Comparison of ENCODE assay signal across 10 cellular contexts in genomic region chr19:40804783-40805242, GRCh38. TPM values are rescaled to one million over a fixed set of nuclear protein-coding genes. Genes with fewer than 3 reads are reported as not detected.
DNase-seq lines count a peak whose midpoint lies in the region; TF ChIP-seq lines count a peak whose summit lies in the region.
"Had no signal": no experiment of that assay in that cellular context is flagged by ENCODE, and none has a peak within 500 bp of the region (broad histone marks: within the 10 kb centered on the region; RNA-seq: fewer than 3 reads in every experiment).

No MANE protein-coding gene starts in this region.

- H3K9me3 Mint-ChIP-seq in activated T-helper 2 cell treated with anti-CD3 and anti-CD28 coated beads, Interferon-gamma antibody, Interleukin-2, Interleukin-4, amounts not matched to agents 10 μg/mL and 5 μg/mL and 100 μg/mL, durations not matched to agents 14 hours and 24 hours and 36 hours: no peaks in the 10 kb centered on the region

- peaks cover 75% of the 10 kb centered on the region for H3K4me1 Mint-ChIP-seq in activated T-helper 2 cell treated with anti-CD3 and anti-CD28 coated beads, Interferon-gamma antibody, Interleukin-2, Interleukin-4, amounts not matched to agents 10 μg/mL and 5 μg/mL and 100 μg/mL, durations not matched to agents 14 hours and 24 hours and 36 hours (ENCODE audit: low read depth)

- H3K9me2 ChIP-seq in hepatocyte (replicated peaks; ENCODE audit: insufficient read depth): no peaks in the 10 kb centered on the region

- H3K4me3 Mint-ChIP-seq in activated T-helper 2 cell treated with anti-CD3 and anti-CD28 coated beads, Interferon-gamma antibody, Interleukin-2, Interleukin-4, amounts not matched to agents 10 μg/mL and 5 μg/mL and 100 μg/mL, durations not matched to agents 14 hours and 24 hours and 36 hours (ENCODE audit: low read depth): peak overlapping the region; percentile 35

- H3K27me3 Mint-ChIP-seq in activated T-helper 2 cell treated with anti-CD3 and anti-CD28 coated beads, Interferon-gamma antibody, Interleukin-2, Interleukin-4, amounts not matched to agents 10 μg/mL and 5 μg/mL and 100 μg/mL, durations not matched to agents 14 hours and 24 hours and 36 hours (ENCODE audit: low read depth): no peaks in the 10 kb centered on the region

- H3K27me3 ChIP-seq in hepatocyte: no peaks in the 10 kb centered on the region
- H3K27me3 ChIP-seq in stomach: no peaks in the 10 kb centered on the region

- peaks cover 79% of the 10 kb centered on the region for H3K36me3 Mint-ChIP-seq in activated T-helper 2 cell treated with anti-CD3 and anti-CD28 coated beads, Interferon-gamma antibody, Interleukin-2, Interleukin-4, amounts not matched to agents 10 μg/mL and 5 μg/mL and 100 μg/mL, durations not matched to agents 14 hours and 24 hours and 36 hours (ENCODE audit: low read depth)

- no peak overlapping the region for H2AFZ ChIP-seq in hepatocyte

- H3K9me3 ChIP-seq in hepatocyte (ENCODE audit: low read depth): no peaks in the 10 kb centered on the region
- H3K9me3 ChIP-seq in stomach: no peaks in the 10 kb centered on the region

- H3K4me1 ChIP-seq in hepatocyte (ENCODE audit: insufficient read depth): peaks cover 63% of the 10 kb centered on the region
- peaks cover 79 to 99% (median 96%) of the 10 kb centered on the region in 4 donors for H3K4me1 ChIP-seq in stomach

- H3K27ac ChIP-seq in hepatocyte (peak overlapping the region; percentile 76), stomach (peak overlapping the region; percentile 73 to 99 (median 95))

- no peaks in the 10 kb centered on the region for H3K36me3 ChIP-seq in hepatocyte (replicated peaks; ENCODE audit: insufficient read depth, low read depth)
- H3K36me3 ChIP-seq in stomach: peaks cover 27 to 46% (median 43%) of the 10 kb centered on the region in 4 donors

- peak overlapping the region; percentile 82 for H3K27ac Mint-ChIP-seq in activated T-helper 2 cell treated with anti-CD3 and anti-CD28 coated beads, Interferon-gamma antibody, Interleukin-2, Interleukin-4, amounts not matched to agents 10 μg/mL and 5 μg/mL and 100 μg/mL, durations not matched to agents 14 hours and 24 hours and 36 hours

- no peak for TF ChIP-seq CTCF in hepatocyte (IDR thresholded peaks at IDR 0.05; ENCODE audit: poor library complexity)
- TF ChIP-seq CTCF in stomach (IDR thresholded peaks at IDR 0.05): no peak

- H3K4me2 ChIP-seq in hepatocyte: peak overlapping the region; percentile 98

- 85% methylated on average over 7 of the region's 7 CpGs for WGBS in hepatocyte (ENCODE audit: low lambda C conversion rate, missing lambda C conversion rate)
- WGBS in stomach, 5 donors: 11 to 34% (median 23%) methylated on average over 6 to 7 of the region's 7 CpGs

- peaks cover 70% of the 10 kb centered on the region for H4K20me1 ChIP-seq in hepatocyte (ENCODE audit: insufficient read depth, poor library complexity, severe bottlenecking)

- intact Hi-C loops in activated T-helper 2 cell treated with anti-CD3 and anti-CD28 coated beads, Interferon-gamma antibody, Interleukin-2, Interleukin-4, amounts not matched to agents 10 μg/mL and 5 μg/mL and 100 μg/mL, durations not matched to agents 14 hours and 24 hours and 36 hours (cut with micrococcal nuclease): loop anchor here (10.0 kb wide), 1 partner anchor 520 kb away; the partner anchor contains the start of gene AKT2
- intact Hi-C loops in stomach (cut with DNase I; ENCODE audit: low total_unique reads): loop anchor here (5.0 kb wide), 1 partner anchor 143 kb away; no protein-coding TSS in a partner anchor

- no peak overlapping the region for H3K4me3 ChIP-seq in hepatocyte
- H3K4me3 ChIP-seq in stomach: peak overlapping the region in 1 of 4 donors; percentile 40

- TF ChIP-seq EP300 in stomach (IDR thresholded peaks at IDR 0.05): no peak

- peaks cover 80% of the 10 kb centered on the region for H3K79me2 ChIP-seq in hepatocyte

- DNase-seq in DMS 273 (lab: John Stamatoyannopoulos, UW; ENCODE audit: unreplicated experiment): peak; percentile 25
- no peak for DNase-seq in DMS 273 treated with DMSO at 0.1 percent for 48 hours (lab: John Stamatoyannopoulos, UW)
- DNase-seq in activated T-helper 2 cell treated with anti-CD3 and anti-CD28 coated beads, Interferon-gamma antibody, Interleukin-2, Interleukin-4, amounts not matched to agents 10 μg/mL and 5 μg/mL and 100 μg/mL, durations not matched to agents 14 hours and 24 hours and 36 hours (ENCODE audit: low spot score): no peak
- DNase-seq in hepatocyte (ENCODE audit: low spot score): no peak
- DNase-seq in stomach: peak; percentile 73
- no peak for DNase-seq in stimulated activated CD4-positive, alpha-beta T cell treated with anti-CD3 and anti-CD28 coated beads, Interleukin-4, amount 100 ng/mL, for 4 hours
- DNase-seq in NCI-H1105 treated with DMSO at 0.1 percent for 48 hours (lab: John Stamatoyannopoulos, UW): no peak
- no peak for DNase-seq in retina

- TF ChIP-seq POLR2A in stomach (IDR thresholded peaks at IDR 0.05): no peak

RNA-seq across cellular contexts. Expression of gene EGLN2, which starts 5.8 kb away (rescaled TPM):
- 98.5 and 104 TPM in 2 replicates for total RNA-seq in activated T-helper 2 cell treated with anti-CD3 and anti-CD28 coated beads, Interferon-gamma antibody, Interleukin-2, Interleukin-4, amounts not matched to agents 10 μg/mL and 5 μg/mL and 100 μg/mL, durations not matched to agents 14 hours and 24 hours and 36 hours
- total RNA-seq in hepatocyte (84.4 and 88.4 TPM in 2 replicates), stomach (100 to 1,000 TPM in 1 of 5 donors, 10 to 100 TPM in 4; 30.0 to 115 (median 71.2) TPM)
- polyA plus RNA-seq in hepatocyte (119 and 121 TPM in 2 replicates), stomach (10 to 100 TPM; 69.8 to 73.9 (median 71.7) TPM)

RNA-seq across cellular contexts. Expression of gene RAB4B, which starts 26.8 kb away (rescaled TPM):
- 50.1 and 50.4 TPM in 2 replicates for total RNA-seq in activated T-helper 2 cell treated with anti-CD3 and anti-CD28 coated beads, Interferon-gamma antibody, Interleukin-2, Interleukin-4, amounts not matched to agents 10 μg/mL and 5 μg/mL and 100 μg/mL, durations not matched to agents 14 hours and 24 hours and 36 hours
- total RNA-seq in hepatocyte: 20.2 and 29.1 TPM in 2 replicates
- polyA plus RNA-seq in hepatocyte: 49.3 and 60.8 TPM in 2 replicates
- total RNA-seq in stomach: 10 to 100 TPM in 4 of 5 donors, not detected in 1; 10.3 to 47.8 (median 28.9) TPM
- 10 to 100 TPM; 31.6 to 53.7 (median 39.2) TPM for polyA plus RNA-seq in stomach

RNA-seq across cellular contexts. Expression of gene MIA, which starts 29.5 kb away (rescaled TPM):
- 0.69 TPM in 1 of 2 replicates, not detected in the other for total RNA-seq in activated T-helper 2 cell treated with anti-CD3 and anti-CD28 coated beads, Interferon-gamma antibody, Interleukin-2, Interleukin-4, amounts not matched to agents 10 μg/mL and 5 μg/mL and 100 μg/mL, durations not matched to agents 14 hours and 24 hours and 36 hours
- total RNA-seq in hepatocyte (0.88 TPM in 1 of 2 replicates, not detected in the other), stomach (1 to 10 TPM in 2 of 5 donors, not detected in 3; 2.9 to 8.1 TPM)
- polyA plus RNA-seq in hepatocyte (0.86 and 2.0 TPM in 2 replicates), stomach (10 to 100 TPM in 1 of 3 donors, 1 to 10 TPM in 1, not detected in 1; 2.8 to 10.1 TPM)
- total RNA-seq: A172, glomerular endothelial cell had no signal

RNA-seq across cellular contexts. Expression of gene CYP2A6, which starts 45.4 kb away (rescaled TPM):
- not detected in 2 replicates for total RNA-seq in activated T-helper 2 cell treated with anti-CD3 and anti-CD28 coated beads, Interferon-gamma antibody, Interleukin-2, Interleukin-4, amounts not matched to agents 10 μg/mL and 5 μg/mL and 100 μg/mL, durations not matched to agents 14 hours and 24 hours and 36 hours
- total RNA-seq in hepatocyte (1.1 and 1.4 TPM in 2 replicates), stomach (not detected)
- polyA plus RNA-seq in hepatocyte (0.50 and 1.7 TPM in 2 replicates), stomach (not detected)
- total RNA-seq: A172, glomerular endothelial cell had no signal

RNA-seq across cellular contexts. Expression of gene SNRPA, which starts 53.8 kb away (rescaled TPM):
- total RNA-seq in activated T-helper 2 cell treated with anti-CD3 and anti-CD28 coated beads, Interferon-gamma antibody, Interleukin-2, Interleukin-4, amounts not matched to agents 10 μg/mL and 5 μg/mL and 100 μg/mL, durations not matched to agents 14 hours and 24 hours and 36 hours: 257 and 267 TPM in 2 replicates
- total RNA-seq in hepatocyte (25.1 and 33.2 TPM in 2 replicates), stomach (100 to 1,000 TPM in 2 of 5 donors, 10 to 100 TPM in 2, 1 to 10 TPM in 1; 4.9 to 258 (median 46.0) TPM)
- polyA plus RNA-seq in hepatocyte (86.9 and 95.0 TPM in 2 replicates), stomach (10 to 100 TPM; 33.1 to 74.6 (median 71.6) TPM)

Comparison
In these comparisons a context has a peak if more than half of its experiments do, and no peak if none do; other contexts are left out.
1. DNase-seq: peak in DMS 273 (single experiment) and stomach (single experiment); none in DMS 273 treated with DMSO at 0.1 percent for 48 hours (single experiment), activated T-helper 2 cell treated with anti-CD3 and anti-CD28 coated beads, Interferon-gamma antibody, Interleukin-2, Interleukin-4, amounts not matched to agents 10 μg/mL and 5 μg/mL and 100 μg/mL, durations not matched to agents 14 hours and 24 hours and 36 hours (single experiment), hepatocyte (single experiment), stimulated activated CD4-positive, alpha-beta T cell treated with anti-CD3 and anti-CD28 coated beads, Interleukin-4, amount 100 ng/mL, for 4 hours (0 of 2), NCI-H1105 treated with DMSO at 0.1 percent for 48 hours (single experiment) and retina (single experiment).